In the genomic region with DNA sequence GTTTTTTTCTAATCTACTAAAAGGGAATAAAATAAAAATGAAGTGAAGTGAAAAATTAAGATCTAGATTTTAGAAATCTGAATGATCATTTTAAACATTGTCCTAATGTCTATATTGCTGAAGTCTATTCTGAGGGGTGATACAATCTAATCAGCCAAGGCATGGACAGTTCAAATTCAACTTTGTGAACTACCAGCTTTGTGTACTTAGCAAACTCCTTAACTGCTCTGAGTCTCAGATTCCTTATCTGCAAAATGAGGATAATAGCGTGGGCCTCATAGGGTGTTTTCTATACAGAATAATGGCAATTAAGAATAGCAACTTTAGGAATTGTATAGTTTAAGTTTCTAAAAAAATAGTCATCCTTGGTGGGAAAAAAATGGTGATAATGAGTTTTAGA, we compare ENCODE assay signal across 1 cellular context.
TF ChIP-seq lines count a peak whose summit lies in the region.

No MANE protein-coding gene starts in this region.

TF ChIP-seq in K562, 482 proteins besides CTCF, POLR2A, EP300 and RAD21 (continued from another document):
- TF ChIP-seq ZBTB2 (IDR thresholded peaks at IDR 0.05), result no peak
- no peak for TF ChIP-seq ZC3H4 (CRISPR knock-in tag; IDR thresholded peaks at IDR 0.05; ENCODE audit: borderline replicate concordance)
- no peak for TF ChIP-seq TEAD1 (CRISPR knock-in tag; IDR thresholded peaks at IDR 0.05)
